In the genomic region with DNA sequence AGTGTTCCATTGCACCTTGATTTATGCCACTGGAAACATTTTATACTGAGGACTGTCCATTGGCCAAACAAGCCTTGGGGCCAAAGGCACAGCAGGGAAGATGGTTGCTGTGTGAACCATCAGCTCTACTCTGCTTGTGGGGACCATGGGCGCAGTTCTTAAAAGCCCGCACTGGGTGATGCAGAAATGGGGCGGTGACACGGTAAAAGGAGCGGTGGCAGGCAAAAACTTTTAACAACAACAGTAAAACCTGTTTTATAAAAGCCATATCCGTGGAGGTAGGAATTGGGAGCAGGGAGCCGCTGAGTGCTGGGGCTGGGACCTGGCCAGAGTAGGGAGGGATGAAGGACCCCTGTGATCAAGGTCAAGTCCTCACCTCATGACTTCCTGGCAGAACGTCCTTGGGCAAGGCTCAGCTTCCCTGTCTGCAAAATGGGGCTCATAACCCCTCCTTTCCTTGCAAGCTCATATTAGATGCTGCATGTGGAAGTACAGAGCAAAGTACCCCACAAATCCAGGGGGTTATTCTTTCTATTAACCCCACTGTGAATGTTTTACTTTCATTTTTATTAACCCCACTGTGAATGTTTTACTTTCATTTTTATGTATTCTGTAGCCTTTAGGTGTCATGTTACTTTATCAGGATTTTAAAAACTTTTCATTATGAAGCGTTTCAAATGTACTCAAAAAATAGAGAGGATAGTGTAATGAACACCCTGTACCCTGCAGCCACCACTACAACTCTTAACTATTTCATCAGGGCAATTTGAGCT, we compare ENCODE assay signal across 9 cellular contexts.
DNase-seq lines count a peak whose midpoint lies in the region; ATAC-seq lines count a peak whose summit lies in the region.
"Had no signal": no experiment of that assay in that cellular context is flagged by ENCODE, and none has a peak within 500 bp of the region (broad histone marks: within the 10 kb centered on the region; RNA-seq: fewer than 3 reads in every experiment).

No MANE protein-coding gene starts in this region.

- ATAC-seq in HG03460 (IDR thresholded peaks at IDR 0.05; ENCODE audit: unreplicated experiment) (peak; percentile 43), left lobe of liver (no peak), HG03378 (IDR thresholded peaks at IDR 0.05; ENCODE audit: unreplicated experiment) (no peak)
- no peak for ATAC-seq in central memory CD8-positive, alpha-beta T cell (replicated peaks; ENCODE audit: extremely low read depth, poor library complexity, severe bottlenecking)
- ATAC-seq in stimulated activated effector memory CD8-positive, alpha-beta T cell treated with anti-CD3 and anti-CD28 coated beads, Interleukin-12 subunit alpha, Interleukin-12 subunit beta, amount 100 ng/mL, for 72 hours = no peak

- H3K27me3 Mint-ChIP-seq in activated CD4-positive, alpha-beta T cell treated with anti-CD3 and anti-CD28 coated beads, Interleukin-2, amount 10 ng/mL, durations not matched to agents 7 days and 5 days = no peaks in the 10 kb centered on the region
- no peaks in the 10 kb centered on the region for H3K27me3 Mint-ChIP-seq in central memory CD8-positive, alpha-beta T cell

- H3K36me3 Mint-ChIP-seq in activated CD4-positive, alpha-beta T cell treated with anti-CD3 and anti-CD28 coated beads, Interleukin-2, amount 10 ng/mL, durations not matched to agents 7 days and 5 days (ENCODE audit: low read depth) = peaks cover 1% of the 10 kb centered on the region
- no peaks in the 10 kb centered on the region for H3K36me3 Mint-ChIP-seq in central memory CD8-positive, alpha-beta T cell (ENCODE audit: insufficient read depth)
- H3K36me3 Mint-ChIP-seq in stimulated activated effector memory CD8-positive, alpha-beta T cell treated with anti-CD3 and anti-CD28 coated beads, Interleukin-12 subunit alpha, Interleukin-12 subunit beta, amount 100 ng/mL, for 72 hours = no peaks in the 10 kb centered on the region

- no peak for DNase-seq in activated CD4-positive, alpha-beta T cell treated with anti-CD3 and anti-CD28 coated beads, Interleukin-2, amount 10 ng/mL, durations not matched to agents 7 days and 5 days
- DNase-seq in activated CD4-positive, alpha-beta T cell treated with anti-CD3 and anti-CD28 coated beads for 4 hours = no peak
- DNase-seq in central memory CD8-positive, alpha-beta T cell (ENCODE audit: low spot score in 2 of 2) = no peak
- no peak for DNase-seq in stimulated activated effector memory CD8-positive, alpha-beta T cell treated with anti-CD3 and anti-CD28 coated beads, Interleukin-12 subunit alpha, Interleukin-12 subunit beta, amount 100 ng/mL, for 72 hours (ENCODE audit: low spot score in 2 of 2)
- DNase-seq in NCI-H2196 (lab: John Stamatoyannopoulos, UW; ENCODE audit: unreplicated experiment) (no peak), left lobe of liver (ENCODE audit: low spot score) (no peak)
- DNase-seq: NCI-H526 had no signal

- peak overlapping the region; percentile 54 for H3K4me3 Mint-ChIP-seq in activated CD4-positive, alpha-beta T cell treated with anti-CD3 and anti-CD28 coated beads, Interleukin-2, amount 10 ng/mL, durations not matched to agents 7 days and 5 days
- H3K4me3 Mint-ChIP-seq in central memory CD8-positive, alpha-beta T cell = peak overlapping the region; percentile 52
- peak overlapping the region; percentile 58 for H3K4me3 Mint-ChIP-seq in stimulated activated effector memory CD8-positive, alpha-beta T cell treated with anti-CD3 and anti-CD28 coated beads, Interleukin-12 subunit alpha, Interleukin-12 subunit beta, amount 100 ng/mL, for 72 hours

- POLR2A ChIA-PET in activated CD4-positive, alpha-beta T cell treated with anti-CD3 and anti-CD28 coated beads, Interleukin-2, amount 10 ng/mL, durations not matched to agents 7 days and 5 days (lab: Charles Lee) = no interaction called here

- peaks cover 84% of the 10 kb centered on the region for H3K4me1 Mint-ChIP-seq in activated CD4-positive, alpha-beta T cell treated with anti-CD3 and anti-CD28 coated beads, Interleukin-2, amount 10 ng/mL, durations not matched to agents 7 days and 5 days
- peaks cover 61% of the 10 kb centered on the region for H3K4me1 Mint-ChIP-seq in central memory CD8-positive, alpha-beta T cell
- H3K4me1 Mint-ChIP-seq in stimulated activated effector memory CD8-positive, alpha-beta T cell treated with anti-CD3 and anti-CD28 coated beads, Interleukin-12 subunit alpha, Interleukin-12 subunit beta, amount 100 ng/mL, for 72 hours = peaks cover 72% of the 10 kb centered on the region

- CTCF ChIA-PET in activated CD4-positive, alpha-beta T cell treated with anti-CD3 and anti-CD28 coated beads, Interleukin-2, amount 10 ng/mL, durations not matched to agents 7 days and 5 days (lab: Charles Lee) = interaction anchor here (1.1 kb wide), 1 partner anchor 11 kb away, joined by 4 read pairs; no protein-coding TSS in a partner anchor

- peak overlapping the region; percentile 85 for H3K27ac Mint-ChIP-seq in activated CD4-positive, alpha-beta T cell treated with anti-CD3 and anti-CD28 coated beads, Interleukin-2, amount 10 ng/mL, durations not matched to agents 7 days and 5 days
- H3K27ac Mint-ChIP-seq in central memory CD8-positive, alpha-beta T cell (ENCODE audit: low read depth) = peak overlapping the region; percentile 88
- peak overlapping the region; percentile 84 for H3K27ac Mint-ChIP-seq in stimulated activated effector memory CD8-positive, alpha-beta T cell treated with anti-CD3 and anti-CD28 coated beads, Interleukin-12 subunit alpha, Interleukin-12 subunit beta, amount 100 ng/mL, for 72 hours

- no peaks in the 10 kb centered on the region for H3K9me3 Mint-ChIP-seq in activated CD4-positive, alpha-beta T cell treated with anti-CD3 and anti-CD28 coated beads, Interleukin-2, amount 10 ng/mL, durations not matched to agents 7 days and 5 days
- no peaks in the 10 kb centered on the region for H3K9me3 Mint-ChIP-seq in central memory CD8-positive, alpha-beta T cell
- no peaks in the 10 kb centered on the region for H3K9me3 Mint-ChIP-seq in stimulated activated effector memory CD8-positive, alpha-beta T cell treated with anti-CD3 and anti-CD28 coated beads, Interleukin-12 subunit alpha, Interleukin-12 subunit beta, amount 100 ng/mL, for 72 hours
